In genomic region chr1:56671542-56671941, GRCh38 we compare ENCODE assay signal across 7 cellular contexts. TPM values are rescaled to one million over a fixed set of nuclear protein-coding genes. Genes with fewer than 3 reads are reported as not detected.
"Had no signal": no experiment of that assay in that cellular context is flagged by ENCODE, and none has a peak within 500 bp of the region (broad histone marks: within the 10 kb centered on the region; RNA-seq: fewer than 3 reads in every experiment).

No MANE protein-coding gene starts in this region.

- H3K4me3 ChIP-seq: GM23338, K562 had no signal

- H3K4me2 ChIP-seq: GM23338 had no signal

- H2AFZ ChIP-seq: GM23338 had no signal

- DNase-seq: H9, HCEC 1CT, HFFc6, IMR-90 had no signal

- ATAC-seq: GM23338, K562 had no signal

RNA-seq across cellular contexts. Expression of gene PRKAA2, which starts 26.4 kb away (rescaled TPM):
- total RNA-seq: HT-29, K562 had no signal
